Comparison of ENCODE assay signal across 15 cellular contexts in the genomic region with DNA sequence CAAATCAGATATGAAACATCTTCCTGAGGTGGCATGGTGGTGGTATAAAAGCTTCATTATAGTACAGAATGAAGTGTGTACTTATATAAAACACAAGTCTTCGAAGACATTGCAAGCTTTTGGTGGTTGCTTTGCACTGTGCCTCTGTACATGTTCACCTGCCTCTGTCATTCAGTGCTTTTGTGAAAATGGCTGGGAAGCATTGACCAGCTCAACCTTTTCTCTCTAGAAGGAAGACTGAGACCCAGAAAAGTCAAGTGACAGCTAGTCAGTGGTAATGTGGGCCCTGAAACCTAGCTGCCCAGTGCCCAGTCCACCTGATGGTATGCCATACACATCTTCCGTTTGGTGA. TPM values are rescaled to one million over a fixed set of nuclear protein-coding genes. Genes with fewer than 3 reads are reported as not detected.
DNase-seq lines count a peak whose midpoint lies in the region; ATAC-seq, FAIRE-seq and TF ChIP-seq lines count a peak whose summit lies in the region.
"Had no signal": no experiment of that assay in that cellular context is flagged by ENCODE, and none has a peak within 500 bp of the region (broad histone marks: within the 10 kb centered on the region; RNA-seq: fewer than 3 reads in every experiment).

No MANE protein-coding gene starts in this region.

- H3K9me3 Mint-ChIP-seq in GM23338 (no peaks in the 10 kb centered on the region), endothelial cell (ENCODE audit: unreplicated experiment) (no peaks in the 10 kb centered on the region)
- H3K9me3 Mint-ChIP-seq: endodermal cell had no signal

- peaks cover 59% of the 10 kb centered on the region for H3K4me1 Mint-ChIP-seq in GM23338
- H3K4me1 Mint-ChIP-seq in endothelial cell (ENCODE audit: unreplicated experiment), result peaks cover 34% of the 10 kb centered on the region

- H3K27me3 ChIP-seq in GM23338 (ENCODE audit: insufficient read depth) (no peaks in the 10 kb centered on the region), esophagus squamous epithelium (no peaks in the 10 kb centered on the region), small intestine (ENCODE audit: control insufficient read depth in 2 of 2, insufficient read depth in 2 of 2, low read length in 2 of 2) (no peaks in the 10 kb centered on the region)

- H3K4me1 ChIP-seq in GM23338 (ENCODE audit: insufficient read depth), result peaks cover 88% of the 10 kb centered on the region
- H3K4me1 ChIP-seq in esophagus squamous epithelium, result peaks cover 27 to 92% (median 64%) of the 10 kb centered on the region in 3 donors
- H3K4me1 ChIP-seq in small intestine (ENCODE audit: control insufficient read depth in 2 of 2, insufficient read depth in 1 of 2, low read depth in 1 of 2, low read length in 1 of 2), result peaks cover 29 to 47% of the 10 kb centered on the region in 2 donors

- no peaks in the 10 kb centered on the region for H3F3A ChIP-seq in GM23338 (replicated peaks; ENCODE audit: low read depth)

- H3K4me2 ChIP-seq in GM23338, result 0 out of 2 replicates have a peak overlapping the region, but pooled peaks have one; percentile 24

- H3K27ac ChIP-seq in GM23338 (ENCODE audit: low read depth), result no peak overlapping the region
- H3K27ac ChIP-seq in RWPE1, result peak overlapping the region; percentile 89; the same call in 1 of the 2 replicates
- H3K27ac ChIP-seq in esophagus squamous epithelium, result peak overlapping the region; percentile 78 to 81 (median 78)
- H3K27ac ChIP-seq in small intestine (ENCODE audit: low read depth in 1 of 2, low read length in 1 of 2), result peak overlapping the region; percentile 80 to 88

- H3K4me3 ChIP-seq in GM23338 (no peak overlapping the region), esophagus squamous epithelium (no peak overlapping the region), small intestine (ENCODE audit: low read depth in 1 of 2, low read length in 2 of 2) (no peak overlapping the region)
- H3K4me3 ChIP-seq: mucosa of descending colon had no signal

- DNase-seq in GM23338 (ENCODE audit: low spot score) (no peak), RWPE1 (ENCODE audit: low spot score) (no peak), esophagus squamous epithelium (lab: John Stamatoyannopoulos, UW) (no peak), small intestine (no peak), endothelial cell (ENCODE audit: low spot score) (no peak)
- no peak for DNase-seq in NK-92 treated with Interleukin-12 subunit alpha and Interleukin-12 subunit beta, amount 100 ng/mL, for 24 hours (lab: John Stamatoyannopoulos, UW)
- no peak for DNase-seq in stimulated activated CD8-positive, alpha-beta memory T cell treated with anti-CD3 and anti-CD28 coated beads, Interleukin-4, amount 100 ng/mL, for 48 hours
- DNase-seq: activated CD4-positive, alpha-beta T cell treated with anti-CD3 and anti-CD28 coated beads, Interleukin-2, amount 50 U/mL, for 1 hour; activated naive CD4-positive, alpha-beta T cell; AML-193; aorta; endodermal cell; substantia nigra had no signal

- H3K27me3 Mint-ChIP-seq in GM23338 (ENCODE audit: insufficient read depth, low read depth, poor library complexity) (no peaks in the 10 kb centered on the region), endothelial cell (ENCODE audit: unreplicated experiment) (peaks cover 3% of the 10 kb centered on the region)

- peaks cover 99% of the 10 kb centered on the region for H3K79me2 ChIP-seq in GM23338 (replicated peaks; ENCODE audit: insufficient read depth)

- no peak overlapping the region for H3K27ac Mint-ChIP-seq in GM23338
- H3K27ac Mint-ChIP-seq in endothelial cell (ENCODE audit: unreplicated experiment), result no peak overlapping the region
- H3K27ac Mint-ChIP-seq: endodermal cell had no signal

- peaks cover 26% of the 10 kb centered on the region for H4K20me1 ChIP-seq in GM23338 (replicated peaks; ENCODE audit: insufficient read depth)

- no peak for FAIRE-seq in small intestine (lab: Jason Lieb, UNC)
- FAIRE-seq: D721Med had no signal

- H3K36me3 ChIP-seq in GM23338 (ENCODE audit: insufficient read depth) (no peaks in the 10 kb centered on the region), esophagus squamous epithelium (peaks cover 0 to 5% (median 0%) of the 10 kb centered on the region in 3 donors), small intestine (ENCODE audit: control insufficient read depth in 2 of 2, insufficient read depth in 2 of 2, low read length in 2 of 2) (no peaks in the 10 kb centered on the region)

- no peak for ATAC-seq in GM23338

- TF ChIP-seq CTCF in GM23338 (conservative IDR thresholded peaks at IDR 0.05; ENCODE audit: low read depth in 2 of 2) (no peak), RWPE1 (conservative IDR thresholded peaks at IDR 0.05; ENCODE audit: low read depth) (no peak), esophagus squamous epithelium (IDR thresholded peaks at IDR 0.05) (no peak), endothelial cell (IDR thresholded peaks at IDR 0.05; ENCODE audit: unreplicated experiment) (no peak)

- no peaks in the 10 kb centered on the region for H3K9me3 ChIP-seq in esophagus squamous epithelium
- H3K9me3 ChIP-seq in small intestine (ENCODE audit: control insufficient read depth, low read depth), result no peaks in the 10 kb centered on the region
- H3K9me3 ChIP-seq: mucosa of descending colon had no signal

- H2AFZ ChIP-seq in GM23338, result no peak overlapping the region

- H3K36me3 Mint-ChIP-seq in GM23338 (ENCODE audit: low read depth) (peaks cover 10% of the 10 kb centered on the region; the same call in 1 of the 3 replicates), endothelial cell (ENCODE audit: low read depth, unreplicated experiment) (no peaks in the 10 kb centered on the region)

- intact Hi-C loops in esophagus squamous epithelium (cut with DNase I), result no loop called here

- POLR2A ChIA-PET in RWPE1 (lab: Yijun Ruan, JAX; ENCODE audit: low non-redundant PET), result no interaction called here

- CTCF ChIA-PET in RWPE1 (lab: Yijun Ruan, JAX), result interaction anchor here (1.5 kb wide), 1 partner anchor 23 kb away, joined by 3 read pairs; no protein-coding TSS in a partner anchor

- WGBS in esophagus squamous epithelium, 2 donors, result 57 to 71% methylated on average over 2 of the region's 2 CpGs
- WGBS in small intestine, 3 donors, result 23 to 52% (median 40%) methylated on average over 2 of the region's 2 CpGs

- H3K4me3 Mint-ChIP-seq in GM23338 (no peak overlapping the region), endothelial cell (ENCODE audit: unreplicated experiment) (no peak overlapping the region)
- H3K4me3 Mint-ChIP-seq: endodermal cell had no signal

- TF ChIP-seq POLR2A in esophagus squamous epithelium (IDR thresholded peaks at IDR 0.05), result no peak

- H3K9me2 ChIP-seq in GM23338 (ENCODE audit: insufficient read depth), result peaks cover 11% of the 10 kb centered on the region

TF ChIP-seq in GM23338, 12 proteins besides CTCF, POLR2A, EP300 and RAD21 (continues in another document):
- TF ChIP-seq ZNF114 (CRISPR knock-in tag; IDR thresholded peaks at IDR 0.05) (no peak), JUNB (IDR thresholded peaks at IDR 0.05; ENCODE audit: unreplicated experiment) (no peak), EZH2phosphoT487 (IDR thresholded peaks at IDR 0.05; ENCODE audit: unreplicated experiment) (no peak)

RNA-seq across cellular contexts. Expression of gene ITGA6, which starts 12.1 kb away (rescaled TPM):
- total RNA-seq in GM23338 (2014; rRNA removed; shearing (Covaris generic)), result 124 and 129 TPM in 2 replicates
- polyA plus RNA-seq in GM23338 (2016; fragmentation: Nextera tagmentation; extraction: Ambion mirVana) (28.6 and 32.9 TPM in 2 replicates), small intestine (10 to 100 TPM; 33.2 to 81.0 (median 37.1) TPM)
- total RNA-seq in esophagus squamous epithelium (100 to 1,000 TPM in 2 of 4 donors, 10 to 100 TPM in 2; 60.0 to 164 (median 105) TPM), endothelial cell (ENCODE audit: unreplicated experiment) (34.0 TPM)
